ENCODE assay signal across 10 cellular contexts in the genomic region with DNA sequence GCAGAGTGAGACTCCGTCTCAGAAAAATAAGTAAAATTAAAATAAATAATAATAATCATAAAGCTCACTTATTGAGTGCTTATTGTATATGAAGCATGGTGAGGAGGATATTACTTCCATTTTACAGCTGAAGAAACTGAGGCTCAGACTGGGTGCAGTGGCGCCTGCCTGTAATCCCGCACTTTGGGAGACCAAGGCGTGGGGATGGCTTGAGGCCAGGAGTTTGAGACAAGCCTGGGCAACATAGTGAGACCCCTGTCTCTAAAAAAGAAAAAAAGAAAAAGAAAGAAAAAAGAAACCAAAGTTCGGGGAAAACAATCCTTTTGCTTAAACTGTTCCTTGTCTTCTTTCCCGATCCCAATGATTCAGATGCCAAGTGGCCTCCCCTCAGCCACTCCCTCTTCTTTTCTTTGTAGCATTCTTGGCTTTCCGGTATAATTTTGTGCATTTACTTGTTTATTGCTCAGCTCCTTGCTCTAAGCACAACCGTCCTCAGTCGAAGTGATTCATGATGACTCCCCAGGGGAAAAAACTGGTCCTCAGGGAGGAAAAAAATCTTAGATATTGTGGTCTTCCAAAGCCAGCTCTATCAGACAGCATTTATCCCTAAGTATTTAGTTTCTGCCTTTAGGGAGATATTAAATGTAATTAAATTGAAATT. TPM values are rescaled to one million over a fixed set of nuclear protein-coding genes. Genes with fewer than 3 reads are reported as not detected.
DNase-seq lines count a peak whose midpoint lies in the region; ATAC-seq and TF ChIP-seq lines count a peak whose summit lies in the region.
"Had no signal": no experiment of that assay in that cellular context is flagged by ENCODE, and none has a peak within 500 bp of the region (broad histone marks: within the 10 kb centered on the region; RNA-seq: fewer than 3 reads in every experiment).

No MANE protein-coding gene starts in this region.

- H4K20me1 ChIP-seq in mammary epithelial cell (ENCODE audit: insufficient read depth, low read length): no peaks in the 10 kb centered on the region

- H3K27me3 ChIP-seq in ACC112 (ENCODE audit: insufficient read depth, low read length): no peaks in the 10 kb centered on the region
- H3K27me3 ChIP-seq in mammary epithelial cell (ENCODE audit: insufficient read depth, low read length): no peaks in the 10 kb centered on the region
- no peaks in the 10 kb centered on the region for H3K27me3 ChIP-seq in WERI-Rb-1 (ENCODE audit: insufficient read depth, low read depth, severe bottlenecking)

- H3K36me3 ChIP-seq in ACC112 (ENCODE audit: insufficient read depth, low read length): no peaks in the 10 kb centered on the region
- peaks cover 3% of the 10 kb centered on the region for H3K36me3 ChIP-seq in mammary epithelial cell (ENCODE audit: insufficient read depth, low read length)
- H3K36me3 ChIP-seq in WERI-Rb-1: peaks cover 37% of the 10 kb centered on the region

- peaks cover 12% of the 10 kb centered on the region for H3K36me3 Mint-ChIP-seq in mesothelial cell of epicardium
- peaks cover 24% of the 10 kb centered on the region for H3K36me3 Mint-ChIP-seq in activated CD4-positive, alpha-beta T cell treated with anti-CD3 and anti-CD28 coated beads, Interleukin-2, amount 10 ng/mL, durations not matched to agents 7 days and 5 days (ENCODE audit: low read depth)

- peak overlapping the region; percentile 55 for H3K4me3 ChIP-seq in ACC112 (ENCODE audit: low read depth, low read length)
- no peak overlapping the region for H3K4me3 ChIP-seq in mammary epithelial cell (replicated peaks in 1 of 3; ENCODE audit: insufficient read depth in 1 of 3, low read depth in 2 of 3, low read length in 3 of 3)
- no peak overlapping the region for H3K4me3 ChIP-seq in WERI-Rb-1 (ENCODE audit: low read depth, low read length)

- H3K4me2 ChIP-seq in mammary epithelial cell (ENCODE audit: insufficient read depth, low read depth, low read length): peak overlapping the region; percentile 30

- H2AFZ ChIP-seq in ACC112 (ENCODE audit: low read length, unreplicated experiment) (no peak overlapping the region), mammary epithelial cell (ENCODE audit: low read depth, low read length) (no peak overlapping the region)

- 54% methylated on average over 9 of the region's 9 CpGs for WGBS in mammary epithelial cell (ENCODE audit: low coverage, missing lambda C conversion rate)

- CTCF ChIA-PET in mammary epithelial cell (lab: Charles Lee; ENCODE audit: low non-redundant PET): interaction anchor here (0.6 kb wide), 2 partner anchors 130 to 271 kb away, joined by 3 to 4 read pairs; no protein-coding TSS in a partner anchor
- CTCF ChIA-PET in activated CD4-positive, alpha-beta T cell treated with anti-CD3 and anti-CD28 coated beads, Interleukin-2, amount 10 ng/mL, durations not matched to agents 7 days and 5 days (lab: Charles Lee): interaction anchor here (0.6 to 2.2 kb wide), 13 partner anchors 9 to 881 kb away, joined by 3 to 9 read pairs (median 4); partner anchors contain the start of gene PPAN

- POLR2A ChIA-PET in activated CD4-positive, alpha-beta T cell treated with anti-CD3 and anti-CD28 coated beads, Interleukin-2, amount 10 ng/mL, durations not matched to agents 7 days and 5 days (lab: Charles Lee): no interaction called here

- peak; percentile 90 for DNase-seq in HT1080 (ENCODE audit: low read depth)
- peak; percentile 88 for DNase-seq in mammary epithelial cell
- no peak for DNase-seq in mesothelial cell of epicardium (ENCODE audit: low spot score in 2 of 2, unreplicated experiment in 2 of 2)
- no peak for DNase-seq in DMS153 (lab: John Stamatoyannopoulos, UW)
- no peak for DNase-seq in activated CD4-positive, alpha-beta T cell treated with anti-CD3 and anti-CD28 coated beads, Interleukin-2, amount 10 ng/mL, durations not matched to agents 7 days and 5 days
- no peak for DNase-seq in WERI-Rb-1

- H3K79me2 ChIP-seq in ACC112 (ENCODE audit: control insufficient read depth, insufficient read depth, low read length, unreplicated experiment) (peaks cover 13% of the 10 kb centered on the region), mammary epithelial cell (ENCODE audit: insufficient read depth, low read length) (peaks cover 34% of the 10 kb centered on the region)

- dilution Hi-C loops in mammary epithelial cell (cut with HindIII; ENCODE audit: low sequenced_read_pairs): no loop called here

- no peak overlapping the region for H3K27ac Mint-ChIP-seq in mesothelial cell of epicardium
- H3K27ac Mint-ChIP-seq in activated CD4-positive, alpha-beta T cell treated with anti-CD3 and anti-CD28 coated beads, Interleukin-2, amount 10 ng/mL, durations not matched to agents 7 days and 5 days: no peak overlapping the region

- H3K27me3 Mint-ChIP-seq in mesothelial cell of epicardium (ENCODE audit: low read depth): no peaks in the 10 kb centered on the region
- no peaks in the 10 kb centered on the region for H3K27me3 Mint-ChIP-seq in activated CD4-positive, alpha-beta T cell treated with anti-CD3 and anti-CD28 coated beads, Interleukin-2, amount 10 ng/mL, durations not matched to agents 7 days and 5 days
- H3K27me3 Mint-ChIP-seq: activated naive CD8-positive, alpha-beta T cell treated with anti-CD3 and anti-CD28 coated beads, Interleukin-2, amount 10 ng/mL, durations not matched to agents 7 days and 5 days had no signal

- H3K27ac ChIP-seq in ACC112 (ENCODE audit: low read depth, low read length): peak overlapping the region; percentile 85
- no peak overlapping the region for H3K27ac ChIP-seq in mammary epithelial cell (ENCODE audit: insufficient read depth, low read depth, low read length)
- no peak overlapping the region for H3K27ac ChIP-seq in WERI-Rb-1

- H3K9ac ChIP-seq in mammary epithelial cell (ENCODE audit: insufficient read depth, low read length): no peak overlapping the region

- TF ChIP-seq CTCF in mammary epithelial cell (conservative IDR thresholded peaks at IDR 0.05 in 1 of 2, IDR thresholded peaks at IDR 0.05 in 1 of 2; ENCODE audit: extremely low read depth in 1 of 2, insufficient read depth in 1 of 2, low read depth in 1 of 2, low read length in 2 of 2) (no peak), mesothelial cell of epicardium (IDR thresholded peaks at IDR 0.05; ENCODE audit: unreplicated experiment) (no peak), WERI-Rb-1 (IDR thresholded peaks at IDR 0.05; ENCODE audit: low read depth, low read length) (no peak)

- intact Hi-C loops in mammary epithelial cell (cut with micrococcal nuclease): loop anchor here (1.0 kb wide), 1 partner anchor 15 kb away; no protein-coding TSS in a partner anchor

- ATAC-seq in GM18873 (IDR thresholded peaks at IDR 0.05; ENCODE audit: low FRiP score, unreplicated experiment): no peak

- no peaks in the 10 kb centered on the region for H3K9me3 ChIP-seq in mammary epithelial cell (replicated peaks; ENCODE audit: insufficient read depth, low read length)
- no peaks in the 10 kb centered on the region for H3K9me3 ChIP-seq in WERI-Rb-1 (ENCODE audit: severe bottlenecking)

- BruUV-seq in mammary epithelial cell (replicated peaks; lab: Mats Ljungman, UMichigan): no TSS peak

- H3K4me1 Mint-ChIP-seq in mesothelial cell of epicardium: peaks cover 9% of the 10 kb centered on the region
- H3K4me1 Mint-ChIP-seq in activated CD4-positive, alpha-beta T cell treated with anti-CD3 and anti-CD28 coated beads, Interleukin-2, amount 10 ng/mL, durations not matched to agents 7 days and 5 days: peaks cover 20% of the 10 kb centered on the region

- in situ Hi-C loops in mammary epithelial cell (cut with MboI; ENCODE audit: low sequenced_read_pairs in 2 of 2): loop anchor here in 1 of 2 donors (10.0 kb wide), 1 partner anchor 124 kb away; no protein-coding TSS in a partner anchor

- peak overlapping the region; percentile 2 for H3K4me3 Mint-ChIP-seq in mesothelial cell of epicardium
- no peak overlapping the region for H3K4me3 Mint-ChIP-seq in activated CD4-positive, alpha-beta T cell treated with anti-CD3 and anti-CD28 coated beads, Interleukin-2, amount 10 ng/mL, durations not matched to agents 7 days and 5 days

- peaks cover 4% of the 10 kb centered on the region for H3K9me3 Mint-ChIP-seq in mesothelial cell of epicardium
- H3K9me3 Mint-ChIP-seq in activated CD4-positive, alpha-beta T cell treated with anti-CD3 and anti-CD28 coated beads, Interleukin-2, amount 10 ng/mL, durations not matched to agents 7 days and 5 days: no peaks in the 10 kb centered on the region
- H3K9me3 Mint-ChIP-seq: activated naive CD8-positive, alpha-beta T cell treated with anti-CD3 and anti-CD28 coated beads, Interleukin-2, amount 10 ng/mL, durations not matched to agents 7 days and 5 days had no signal

- H3K4me1 ChIP-seq in ACC112 (ENCODE audit: control insufficient read depth, insufficient read depth, low read length, unreplicated experiment): peaks cover 14% of the 10 kb centered on the region
- peaks cover 5% of the 10 kb centered on the region for H3K4me1 ChIP-seq in mammary epithelial cell (ENCODE audit: insufficient read depth, low read length)

RNA-seq across cellular contexts. Expression of gene EIF3G, which starts 1.0 kb away (rescaled TPM):
- total RNA-seq in HT1080 (2014; rRNA removed; shearing (Covaris generic)): 519 and 525 TPM in 2 replicates
- polyA plus RNA-seq in HT1080 (2015; cell fraction: cytosol; rRNA removed): 284 and 285 TPM in 2 replicates
- 481 and 493 TPM in 2 replicates for polyA plus RNA-seq in HT1080 (2015; cell fraction: nucleus; rRNA removed)
- 100 to 1,000 TPM; 178 to 223 TPM for total RNA-seq in mammary epithelial cell
- 178 TPM for polyA plus RNA-seq in mammary epithelial cell
- 105 TPM for polyA minus RNA-seq in mammary epithelial cell
- total RNA-seq in mesothelial cell of epicardium: 199 to 207 TPM (median 207 TPM) in 3 replicates
- 100 to 1,000 TPM; 228 to 230 TPM for total RNA-seq in activated CD4-positive, alpha-beta T cell treated with anti-CD3 and anti-CD28 coated beads, Interleukin-2, amount 10 ng/mL, durations not matched to agents 7 days and 5 days

RNA-seq across cellular contexts. Expression of gene P2RY11, which starts 9.2 kb away (rescaled TPM):
- total RNA-seq in HT1080 (2014; rRNA removed; shearing (Covaris generic)): 6.6 and 11.0 TPM in 2 replicates
- polyA plus RNA-seq in HT1080 (2015; cell fraction: cytosol; rRNA removed): 7.8 and 10.0 TPM in 2 replicates
- polyA plus RNA-seq in HT1080 (2015; cell fraction: nucleus; rRNA removed): 31.0 and 48.0 TPM in 2 replicates
- total RNA-seq in mammary epithelial cell (10 to 100 TPM in 1 of 2 donors, 1 to 10 TPM in 1; 2.5 to 22.2 TPM), mesothelial cell of epicardium (30.8 to 33.6 TPM (median 31.2 TPM) in 3 replicates)
- 5.0 TPM for polyA plus RNA-seq in mammary epithelial cell
- not detected for polyA minus RNA-seq in mammary epithelial cell
- 10 to 100 TPM; 39.1 to 43.1 TPM for total RNA-seq in activated CD4-positive, alpha-beta T cell treated with anti-CD3 and anti-CD28 coated beads, Interleukin-2, amount 10 ng/mL, durations not matched to agents 7 days and 5 days

RNA-seq across cellular contexts. Expression of gene PPAN, which starts 14.5 kb away (rescaled TPM):
- total RNA-seq in HT1080 (2014; rRNA removed; shearing (Covaris generic)): 66.1 and 79.6 TPM in 2 replicates
- 49.1 TPM in 2 replicates for polyA plus RNA-seq in HT1080 (2015; cell fraction: cytosol; rRNA removed)
- polyA plus RNA-seq in HT1080 (2015; cell fraction: nucleus; rRNA removed): 107 and 115 TPM in 2 replicates
- 10 to 100 TPM; 26.8 to 72.6 TPM for total RNA-seq in mammary epithelial cell
- 40.6 TPM for polyA plus RNA-seq in mammary epithelial cell
- 97.0 TPM for polyA minus RNA-seq in mammary epithelial cell
- total RNA-seq in mesothelial cell of epicardium: 53.2 to 64.2 TPM (median 62.1 TPM) in 3 replicates
- total RNA-seq in activated CD4-positive, alpha-beta T cell treated with anti-CD3 and anti-CD28 coated beads, Interleukin-2, amount 10 ng/mL, durations not matched to agents 7 days and 5 days: 10 to 100 TPM; 77.8 to 77.9 TPM

RNA-seq across cellular contexts. Expression of gene ANGPTL6, which starts 18.2 kb away (rescaled TPM):
- total RNA-seq in HT1080 (2014; rRNA removed; shearing (Covaris generic)): 0.35 and 0.53 TPM in 2 replicates
- polyA plus RNA-seq in HT1080 (2015; cell fraction: cytosol; rRNA removed): 0.20 TPM in 1 of 2 replicates, not detected in the other
- polyA plus RNA-seq in HT1080 (2015; cell fraction: nucleus; rRNA removed): 0.17 and 0.60 TPM in 2 replicates
- total RNA-seq in mammary epithelial cell (not detected), mesothelial cell of epicardium (0.85 to 1.6 TPM (median 0.97 TPM) in 3 replicates)
- 0.26 TPM for polyA plus RNA-seq in mammary epithelial cell
- polyA minus RNA-seq in mammary epithelial cell: not detected
- 1 to 10 TPM in 1 of 2 experiments, under 1 TPM in 1; 0.99 to 1.3 TPM for total RNA-seq in activated CD4-positive, alpha-beta T cell treated with anti-CD3 and anti-CD28 coated beads, Interleukin-2, amount 10 ng/mL, durations not matched to agents 7 days and 5 days
- total RNA-seq: posterior vena cava had no signal

RNA-seq across cellular contexts. Expression of gene SHFL, which starts 34.6 kb away (rescaled TPM):
- total RNA-seq in HT1080 (2014; rRNA removed; shearing (Covaris generic)): 6.9 and 9.5 TPM in 2 replicates
- polyA plus RNA-seq in HT1080 (2015; cell fraction: cytosol; rRNA removed): 15.6 and 17.5 TPM in 2 replicates
- 43.9 and 47.6 TPM in 2 replicates for polyA plus RNA-seq in HT1080 (2015; cell fraction: nucleus; rRNA removed)
- total RNA-seq in mammary epithelial cell: 10 to 100 TPM; 14.3 to 22.4 TPM
- polyA plus RNA-seq in mammary epithelial cell: 17.5 TPM
- 9.3 TPM for polyA minus RNA-seq in mammary epithelial cell
- total RNA-seq in mesothelial cell of epicardium: 30.6 to 34.6 TPM (median 33.0 TPM) in 3 replicates
- 100 to 1,000 TPM; 100 to 108 TPM for total RNA-seq in activated CD4-positive, alpha-beta T cell treated with anti-CD3 and anti-CD28 coated beads, Interleukin-2, amount 10 ng/mL, durations not matched to agents 7 days and 5 days

Comparison
In these comparisons a context has a peak if more than half of its experiments do, and no peak if none do; other contexts are left out.
1. DNase-seq: peak in HT1080 (single experiment) and mammary epithelial cell (single experiment); none in mesothelial cell of epicardium (0 of 2), DMS153 (single experiment), activated CD4-positive, alpha-beta T cell treated with anti-CD3 and anti-CD28 coated beads, Interleukin-2, amount 10 ng/mL, durations not matched to agents 7 days and 5 days (single experiment) and WERI-Rb-1 (single experiment).